In the genomic region with DNA sequence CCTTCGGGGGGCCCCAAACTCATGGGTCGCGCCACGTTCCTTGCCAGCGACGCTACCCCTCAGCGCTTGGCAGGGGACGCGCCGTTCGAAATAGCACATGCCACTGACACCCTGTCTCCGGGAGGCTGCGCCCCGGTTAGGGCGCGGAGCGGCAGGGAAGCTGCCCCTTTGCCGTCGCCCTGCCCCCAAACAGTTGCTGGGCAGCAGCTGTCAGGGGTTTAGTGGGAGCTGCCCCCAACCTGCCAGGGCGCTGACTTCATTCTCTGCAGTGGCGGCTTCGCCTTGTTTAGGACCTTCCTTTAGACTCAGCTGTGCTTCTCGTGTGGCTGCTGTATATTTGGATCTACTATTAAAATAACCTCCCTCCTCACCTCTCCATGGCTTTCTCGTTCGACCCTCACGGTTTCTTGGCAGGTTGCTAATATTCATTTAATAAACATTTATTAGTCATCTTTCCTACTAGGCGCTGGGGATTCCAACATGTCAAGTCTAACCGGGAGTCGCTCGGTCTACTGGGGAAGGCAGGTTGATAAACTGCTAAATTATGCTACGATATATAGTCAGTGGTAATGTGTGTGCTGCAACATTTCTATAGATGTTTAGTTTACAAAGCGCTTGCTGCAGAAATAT, we compare ENCODE assay signal across 8 cellular contexts. TPM values are rescaled to one million over a fixed set of nuclear protein-coding genes. Genes with fewer than 3 reads are reported as not detected.
DNase-seq lines count a peak whose midpoint lies in the region; ATAC-seq lines count a peak whose summit lies in the region.

No MANE protein-coding gene starts in this region.

- H3K4me1 ChIP-seq in endocrine pancreas (ENCODE audit: control insufficient read depth, insufficient read depth, low read length) (peaks cover 4% of the 10 kb centered on the region), muscle layer of colon (ENCODE audit: insufficient read depth, low read length) (peaks cover 22% of the 10 kb centered on the region), aorta (ENCODE audit: control insufficient read depth in 1 of 2, insufficient read depth in 2 of 2, low read length in 2 of 2) (no peaks in the 10 kb centered on the region)

- H3K27ac ChIP-seq in muscle layer of colon (ENCODE audit: low read depth, low read length) (peak overlapping the region; percentile 98), aorta (ENCODE audit: low read depth in 1 of 2, low read length in 2 of 2) (peak overlapping the region in 1 of 2 donors; percentile 96)

- 0 to 1% methylated on average over 32 of the region's 32 CpGs for WGBS in aorta, 2 donors

- no peaks in the 10 kb centered on the region for H3K9me3 ChIP-seq in endocrine pancreas (ENCODE audit: control insufficient read depth, low read length)
- no peaks in the 10 kb centered on the region for H3K9me3 ChIP-seq in muscle layer of colon (ENCODE audit: low read length)
- no peaks in the 10 kb centered on the region for H3K9me3 ChIP-seq in aorta (ENCODE audit: control insufficient read depth, low read length)

- intact Hi-C loops in aorta (cut with DNase I), result loop anchor here (5.0 to 10.0 kb wide), 3 partner anchors 33 to 250 kb away; a partner anchor contains a TSS

- H3K4me3 ChIP-seq in endocrine pancreas (ENCODE audit: control insufficient read depth, insufficient read depth, low read length) (peak overlapping the region; percentile 80), muscle layer of colon (ENCODE audit: low read depth in 1 of 2, low read length in 2 of 2) (peak overlapping the region; percentile 66 to 95), aorta (ENCODE audit: low read length in 2 of 2) (peak overlapping the region; percentile 43 to 90)

- peak overlapping the region; percentile 99 for H3K9ac ChIP-seq in endocrine pancreas (ENCODE audit: control insufficient read depth, insufficient read depth, low read length)
- peak overlapping the region; percentile 88 for H3K9ac ChIP-seq in muscle layer of colon (ENCODE audit: low read length)

- DNase-seq in SIG-M5 treated with dmso at 0.1 percent for 504 hours (lab: John Stamatoyannopoulos, UW; ENCODE audit: unreplicated experiment) (peak; percentile 17), SIG-M5 (lab: John Stamatoyannopoulos, UW) (no peak), HT-29 (ENCODE audit: low spot score) (peak; percentile 42), aorta (no peak), NCI-H1694 (lab: John Stamatoyannopoulos, UW) (no peak)
- peak; percentile 26 to 29 for DNase-seq in activated CD4-positive, alpha-beta T cell treated with anti-CD3 and anti-CD28 coated beads for 4 hours

- H3K27me3 ChIP-seq in endocrine pancreas (ENCODE audit: control insufficient read depth, insufficient read depth, low read length) (no peaks in the 10 kb centered on the region), muscle layer of colon (ENCODE audit: control insufficient read depth in 1 of 2, insufficient read depth in 2 of 2, low read length in 2 of 2) (no peaks in the 10 kb centered on the region), aorta (ENCODE audit: control insufficient read depth in 1 of 2, insufficient read depth in 2 of 2, low read length in 1 of 2) (no peaks in the 10 kb centered on the region)

- no peaks in the 10 kb centered on the region for H3K36me3 ChIP-seq in endocrine pancreas (ENCODE audit: control insufficient read depth, insufficient read depth, low read length)
- H3K36me3 ChIP-seq in muscle layer of colon (ENCODE audit: insufficient read depth, low read length), result peaks cover 4% of the 10 kb centered on the region
- no peaks in the 10 kb centered on the region for H3K36me3 ChIP-seq in aorta (ENCODE audit: control insufficient read depth in 1 of 2, insufficient read depth in 2 of 2, low read length in 1 of 2)

- peak; percentile 73 for ATAC-seq in aorta (ENCODE audit: low FRiP score)

RNA-seq across cellular contexts. Expression of a gene that starts 0.8 kb away (rescaled TPM):
- total RNA-seq in HT-29 (2014; rRNA removed; shearing (Covaris generic)), result 96.5 and 102 TPM in 2 replicates
- total RNA-seq in aorta, result 100 to 1,000 TPM; 105 to 127 TPM
- 100 to 1,000 TPM in 1 of 2 donors, 10 to 100 TPM in 1; 82.4 to 148 TPM for polyA plus RNA-seq in aorta

RNA-seq across cellular contexts. Expression of a gene that starts 8.3 kb away (rescaled TPM):
- total RNA-seq in HT-29 (2014; rRNA removed; shearing (Covaris generic)), result 144 and 152 TPM in 2 replicates
- 10 to 100 TPM; 47.7 to 55.6 TPM for total RNA-seq in aorta
- polyA plus RNA-seq in aorta, result 10 to 100 TPM; 31.3 to 39.2 TPM

RNA-seq across cellular contexts. Expression of a gene that starts 9.5 kb away (rescaled TPM):
- 35.6 and 37.5 TPM in 2 replicates for total RNA-seq in HT-29 (2014; rRNA removed; shearing (Covaris generic))
- total RNA-seq in aorta, result 1 to 10 TPM; 4.5 to 8.9 TPM
- polyA plus RNA-seq in aorta, result 1 to 10 TPM; 1.6 to 2.5 TPM

RNA-seq across cellular contexts. Expression of a gene that starts 37.2 kb away (rescaled TPM):
- total RNA-seq in HT-29 (2014; rRNA removed; shearing (Covaris generic)), result 1.4 and 2.6 TPM in 2 replicates
- 10 to 100 TPM; 35.4 to 47.8 TPM for total RNA-seq in aorta
- polyA plus RNA-seq in aorta, result 10 to 100 TPM; 21.2 to 36.4 TPM

RNA-seq across cellular contexts. Expression of a gene that starts 47.4 kb away (rescaled TPM):
- not detected in 2 replicates for total RNA-seq in HT-29 (2014; rRNA removed; shearing (Covaris generic))
- total RNA-seq in aorta, result not detected
- not detected for polyA plus RNA-seq in aorta

Comparison
In these comparisons a context has a peak if more than half of its experiments do, and no peak if none do; other contexts are left out.
1. DNase-seq: peak in SIG-M5 treated with dmso at 0.1 percent for 504 hours (single experiment), HT-29 (single experiment) and activated CD4-positive, alpha-beta T cell treated with anti-CD3 and anti-CD28 coated beads for 4 hours (2 of 2); none in SIG-M5 (single experiment), aorta (0 of 2) and NCI-H1694 (single experiment).
2. Peak in every context shown above with its lines, with median percentiles within 50 percentile points of each other: H3K4me3 ChIP-seq.